Comparison of ENCODE assay signal across 1 cellular context in the genomic region with DNA sequence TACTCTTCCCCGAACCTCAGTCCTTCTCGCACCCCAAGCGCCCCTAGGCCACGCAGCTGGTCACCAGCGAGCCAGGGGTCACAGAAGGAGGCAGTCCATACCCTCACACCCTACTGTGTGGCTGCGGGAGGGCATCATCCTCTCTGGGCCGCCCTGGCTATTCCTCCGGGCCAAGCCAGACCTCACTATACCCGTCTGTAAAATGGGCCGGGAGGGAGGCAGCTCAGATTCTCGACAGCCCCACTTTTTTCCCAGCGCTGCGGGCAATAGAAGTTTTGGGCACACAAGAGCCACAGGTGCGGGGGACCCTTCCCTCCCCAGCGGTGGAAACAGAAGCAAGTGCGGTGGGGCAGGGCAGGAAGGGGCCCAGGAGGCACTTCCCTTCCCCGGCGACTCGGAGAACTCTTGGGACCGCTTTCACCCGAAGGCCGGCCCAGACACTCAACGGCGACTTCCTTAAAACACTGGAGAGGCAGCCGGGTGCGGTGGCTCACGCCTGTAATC.
TF ChIP-seq lines count a peak whose summit lies in the region.

No MANE protein-coding gene starts in this region.

TF ChIP-seq in HCT116, 20 proteins besides CTCF, POLR2A, EP300 and RAD21 (continued from another document):
- TF ChIP-seq ZNF274 (IDR thresholded peaks at IDR 0.05; ENCODE audit: low read depth, low read length) = no peak
- TF ChIP-seq, protein P1, sequence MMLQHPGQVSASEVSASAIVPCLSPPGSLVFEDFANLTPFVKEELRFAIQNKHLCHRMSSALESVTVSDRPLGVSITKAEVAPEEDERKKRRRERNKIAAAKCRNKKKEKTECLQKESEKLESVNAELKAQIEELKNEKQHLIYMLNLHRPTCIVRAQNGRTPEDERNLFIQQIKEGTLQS (IDR thresholded peaks at IDR 0.05) = no peak
TF ChIP-seq in HCT116: peak in this region for 0.
